In genomic region chr6:13695217-13695616, GRCh38 we compare ENCODE assay signal across 16 cellular contexts. TPM values are rescaled to one million over a fixed set of nuclear protein-coding genes. Genes with fewer than 3 reads are reported as not detected.
A peak's percentile ranks its signal among the peaks of the same experiment; 100 is the strongest.
DNase-seq lines count a peak whose midpoint lies in the region; ATAC-seq and TF ChIP-seq lines count a peak whose summit lies in the region.
"Had no signal": no experiment of that assay in that cellular context is flagged by ENCODE, and none has a peak within 500 bp of the region (broad histone marks: within the 10 kb centered on the region; RNA-seq: fewer than 3 reads in every experiment).

No MANE protein-coding gene starts in this region.

- no peak overlapping the region for H3K9ac ChIP-seq in Karpas-422 (ENCODE audit: low read length)

- 0 out of 2 replicates have a peak, but pooled peaks cover 12% of the 10 kb centered on the region for H3K36me3 ChIP-seq in Karpas-422 (ENCODE audit: insufficient read depth, low read length)
- peaks cover 0 to 10% of the 10 kb centered on the region in 2 donors for H3K36me3 ChIP-seq in ascending aorta

- peaks cover 36% of the 10 kb centered on the region for H3K4me1 Mint-ChIP-seq in T-helper 1 cell treated with Interleukin-12 subunit alpha and Interleukin-12 subunit beta and Interleukin-4 antibody, amounts not matched to agents 30 μg/mL and 1 μg/mL, for 36 hours (ENCODE audit: low read depth)
- peaks cover 40% of the 10 kb centered on the region for H3K4me1 Mint-ChIP-seq in osteocyte (ENCODE audit: unreplicated experiment)

- DNase-seq in T-helper 1 cell (no peak), Karpas-422 (peak; percentile 76), ascending aorta (ENCODE audit: low spot score in 2 of 2) (no peak), osteocyte (ENCODE audit: extremely low spot score, unreplicated experiment) (no peak), foreskin melanocyte (no peak), dedifferentiated amniotic fluid mesenchymal stem cell (ENCODE audit: extremely low spot score) (no peak)
- DNase-seq: 8988T; activated CD4-positive, CD25-positive, alpha-beta regulatory T cell treated with anti-CD3 and anti-CD28 coated beads, Interleukin-2, amount 50 U/mL, for 72 hours; activated naive CD4-positive, alpha-beta T cell treated with anti-CD3 and anti-CD28 coated beads, Interleukin-2, amount 50 U/mL, for 16 hours; Calu3; mammary epithelial cell; spleen; substantia nigra had no signal

- H3K4me3 Mint-ChIP-seq in T-helper 1 cell treated with Interleukin-12 subunit alpha and Interleukin-12 subunit beta and Interleukin-4 antibody, amounts not matched to agents 30 μg/mL and 1 μg/mL, for 36 hours = peak overlapping the region; percentile 59
- peak overlapping the region; percentile 50 for H3K4me3 Mint-ChIP-seq in osteocyte (ENCODE audit: unreplicated experiment)

- H3K4me3 ChIP-seq in Karpas-422 (ENCODE audit: low read length) (no peak overlapping the region), ascending aorta (no peak overlapping the region)
- H3K4me3 ChIP-seq: spleen had no signal

- no peaks in the 10 kb centered on the region for H3K27me3 ChIP-seq in Karpas-422 (ENCODE audit: low read length)
- no peaks in the 10 kb centered on the region for H3K27me3 ChIP-seq in ascending aorta
- H3K27me3 ChIP-seq: spleen had no signal

- peaks cover 64% of the 10 kb centered on the region for H3K79me2 ChIP-seq in Karpas-422 (ENCODE audit: low read length)

- intact Hi-C loops in ascending aorta (cut with DNase I) = no loop called here

- H3K9me2 ChIP-seq in Karpas-422 (replicated peaks; ENCODE audit: insufficient read depth, low read length) = no peaks in the 10 kb centered on the region

- no peaks in the 10 kb centered on the region for H3K9me3 Mint-ChIP-seq in T-helper 1 cell treated with Interleukin-12 subunit alpha and Interleukin-12 subunit beta and Interleukin-4 antibody, amounts not matched to agents 30 μg/mL and 1 μg/mL, for 36 hours
- no peaks in the 10 kb centered on the region for H3K9me3 Mint-ChIP-seq in osteocyte (ENCODE audit: unreplicated experiment)

- TF ChIP-seq CTCF in ascending aorta (IDR thresholded peaks at IDR 0.05) (no peak), osteocyte (IDR thresholded peaks at IDR 0.05) (no peak)

- H3K27ac ChIP-seq in Karpas-422 (ENCODE audit: low read length) (no peak overlapping the region), ascending aorta (peak overlapping the region; percentile 62 to 67)

- H3K9me3 ChIP-seq in Karpas-422 (ENCODE audit: low read length) (no peaks in the 10 kb centered on the region), ascending aorta (no peaks in the 10 kb centered on the region)
- H3K9me3 ChIP-seq: spleen had no signal

- peak overlapping the region; percentile 48 for H3K4me2 ChIP-seq in Karpas-422 (ENCODE audit: low read depth, low read length, poor library complexity, severe bottlenecking)

- no peak overlapping the region for H2AFZ ChIP-seq in Karpas-422 (ENCODE audit: low read length)

- H4K20me1 ChIP-seq in Karpas-422 (ENCODE audit: insufficient read depth, low read depth, low read length) = peaks cover 59% of the 10 kb centered on the region

- H3K4me1 ChIP-seq in Karpas-422 (ENCODE audit: low read length) (peaks cover 42% of the 10 kb centered on the region), ascending aorta (peaks cover 2 to 34% of the 10 kb centered on the region in 2 donors)

- H3K36me3 Mint-ChIP-seq in T-helper 1 cell treated with Interleukin-12 subunit alpha and Interleukin-12 subunit beta and Interleukin-4 antibody, amounts not matched to agents 30 μg/mL and 1 μg/mL, for 36 hours (ENCODE audit: low read depth) = peaks cover 26% of the 10 kb centered on the region
- H3K36me3 Mint-ChIP-seq in osteocyte (ENCODE audit: unreplicated experiment) = peaks cover 8% of the 10 kb centered on the region

- no peaks in the 10 kb centered on the region for H3K27me3 Mint-ChIP-seq in T-helper 1 cell treated with Interleukin-12 subunit alpha and Interleukin-12 subunit beta and Interleukin-4 antibody, amounts not matched to agents 30 μg/mL and 1 μg/mL, for 36 hours (ENCODE audit: low read depth)
- H3K27me3 Mint-ChIP-seq in osteocyte (ENCODE audit: unreplicated experiment) = no peaks in the 10 kb centered on the region

- peak overlapping the region; percentile 65 for H3K27ac Mint-ChIP-seq in T-helper 1 cell treated with Interleukin-12 subunit alpha and Interleukin-12 subunit beta and Interleukin-4 antibody, amounts not matched to agents 30 μg/mL and 1 μg/mL, for 36 hours
- peak overlapping the region; percentile 88 for H3K27ac Mint-ChIP-seq in osteocyte (ENCODE audit: unreplicated experiment)

- ATAC-seq in GM18867 (IDR thresholded peaks at IDR 0.05; ENCODE audit: unreplicated experiment) = no peak
- ATAC-seq: HCT116 had no signal

RNA-seq across cellular contexts. Expression of gene RANBP9, which starts 16.4 kb away (rescaled TPM):
- total RNA-seq in Karpas-422 (2014; rRNA removed; shearing (Covaris generic); ENCODE audit: low replicate concordance) = 14.9 and 17.5 TPM in 2 replicates
- total RNA-seq in ascending aorta (26.3 TPM), osteocyte (53.6 and 55.4 TPM in 2 replicates)
